ENCODE assay signal across 1 cellular context in genomic region chr11:69531717-69532088, GRCh38.
TF ChIP-seq lines count a peak whose summit lies in the region.

No MANE protein-coding gene starts in this region.

TF ChIP-seq in H1, 55 proteins besides CTCF, POLR2A, EP300 and RAD21 (continued from another document):
- TF ChIP-seq GTF2F1 (IDR thresholded peaks at IDR 0.05; ENCODE audit: borderline replicate concordance, low read depth, low read length) (no peak), CTBP2 (IDR thresholded peaks at IDR 0.05; ENCODE audit: borderline replicate concordance, insufficient read depth, insufficient read length, low read length) (no peak), SIN3A (conservative IDR thresholded peaks at IDR 0.05 in 1 of 2, IDR thresholded peaks at IDR 0.05 in 1 of 2; ENCODE audit: low read depth in 1 of 2, low read length in 2 of 2) (no peak), KDM4A (IDR thresholded peaks at IDR 0.05; ENCODE audit: low read depth, low read length, severe bottlenecking) (no peak)
